In genomic region chr3:64859625-64860590, GRCh38 we compare ENCODE assay signal across 24 cellular contexts.
DNase-seq lines count a peak whose midpoint lies in the region; ATAC-seq, FAIRE-seq and TF ChIP-seq lines count a peak whose summit lies in the region.
"Had no signal": no experiment of that assay in that cellular context is flagged by ENCODE, and none has a peak within 500 bp of the region (broad histone marks: within the 10 kb centered on the region; RNA-seq: fewer than 3 reads in every experiment).

No MANE protein-coding gene starts in this region.

- H3K36me3 ChIP-seq in suprapubic skin = no peaks in the 10 kb centered on the region
- H3K36me3 ChIP-seq in kidney (ENCODE audit: control insufficient read depth in 1 of 2, insufficient read depth in 2 of 2, low read length in 2 of 2) = peaks cover 0 to 4% of the 10 kb centered on the region in 2 donors
- H3K36me3 ChIP-seq: heart left ventricle, tibial nerve had no signal

- ATAC-seq in natural killer cell (peak in 1 of 3 donors; percentile 69), left ventricle myocardium superior (no peak)
- no peak for ATAC-seq in natural killer cell treated with Interleukin-12 subunit alpha and Interleukin-12 subunit beta and Interleukin-15 and Interleukin-18, amount 100 ng/mL, for 72 hours
- ATAC-seq: activated naive CD8-positive, alpha-beta T cell treated with anti-CD3 and anti-CD28 coated beads, Interleukin-2, amount 50 U/mL, for 24 hours; activated T-cell treated with anti-CD3 and anti-CD28 coated beads, Interleukin-2, amount 50 U/mL, for 72 hours; heart left ventricle; stimulated activated effector memory CD8-positive, alpha-beta T cell treated with anti-CD3 and anti-CD28 coated beads, Interleukin-12 subunit alpha, Interleukin-12 subunit beta, amount 100 ng/mL, for 72 hours had no signal

- H3K27me3 Mint-ChIP-seq in natural killer cell (ENCODE audit: low read depth in 2 of 2) = no peaks in the 10 kb centered on the region
- H3K27me3 Mint-ChIP-seq in natural killer cell treated with Interleukin-12 subunit alpha and Interleukin-12 subunit beta and Interleukin-15 and Interleukin-18, amount 100 ng/mL, for 72 hours = no peaks in the 10 kb centered on the region
- H3K27me3 Mint-ChIP-seq: activated naive CD8-positive, alpha-beta T cell treated with anti-CD3 and anti-CD28 coated beads, Interleukin-2, amount 50 U/mL, for 24 hours; CD4-positive, alpha-beta memory T cell had no signal

- FAIRE-seq in kidney (lab: Jason Lieb, UNC) = no peak
- FAIRE-seq: colon, TTC549 had no signal

- H3K36me3 Mint-ChIP-seq in natural killer cell = peaks cover 12% of the 10 kb centered on the region
- peaks cover 16% of the 10 kb centered on the region for H3K36me3 Mint-ChIP-seq in natural killer cell treated with Interleukin-12 subunit alpha and Interleukin-12 subunit beta and Interleukin-15 and Interleukin-18, amount 100 ng/mL, for 72 hours
- H3K36me3 Mint-ChIP-seq: CD4-positive, alpha-beta memory T cell; stimulated activated effector memory CD8-positive, alpha-beta T cell treated with anti-CD3 and anti-CD28 coated beads, Interleukin-12 subunit alpha, Interleukin-12 subunit beta, amount 100 ng/mL, for 72 hours had no signal

- WGBS in suprapubic skin = 81% methylated on average over 6 of the region's 6 CpGs

- no peaks in the 10 kb centered on the region for H3K4me1 ChIP-seq in suprapubic skin
- H3K4me1 ChIP-seq in kidney (ENCODE audit: control insufficient read depth in 1 of 2, insufficient read depth in 1 of 2, low read depth in 1 of 2, low read length in 2 of 2) = no peaks in the 10 kb centered on the region

- intact Hi-C loops in natural killer cell (cut with micrococcal nuclease) = no loop called here
- intact Hi-C loops in left ventricle myocardium superior (cut with micrococcal nuclease) = no loop called here
- intact Hi-C loops in kidney (cut with DNase I) = no loop called here

- TF ChIP-seq POLR2A in suprapubic skin (IDR thresholded peaks at IDR 0.05) = no peak

- H3K4me3 ChIP-seq in suprapubic skin = no peak overlapping the region
- no peak overlapping the region for H3K4me3 ChIP-seq in kidney (ENCODE audit: low read length in 2 of 2)
- H3K4me3 ChIP-seq: heart left ventricle, skin epidermis, tibial nerve had no signal

- peak overlapping the region; percentile 40 for H3K4me3 Mint-ChIP-seq in natural killer cell
- H3K4me3 Mint-ChIP-seq in natural killer cell treated with Interleukin-12 subunit alpha and Interleukin-12 subunit beta and Interleukin-15 and Interleukin-18, amount 100 ng/mL, for 72 hours = no peak overlapping the region
- H3K4me3 Mint-ChIP-seq: activated naive CD8-positive, alpha-beta T cell treated with anti-CD3 and anti-CD28 coated beads, Interleukin-2, amount 50 U/mL, for 24 hours; activated T-cell treated with anti-CD3 and anti-CD28 coated beads, Interleukin-2, amount 50 U/mL, for 72 hours; CD4-positive, alpha-beta memory T cell; HFFc6; stimulated activated effector memory CD8-positive, alpha-beta T cell treated with anti-CD3 and anti-CD28 coated beads, Interleukin-12 subunit alpha, Interleukin-12 subunit beta, amount 100 ng/mL, for 72 hours had no signal

- peaks cover 7 to 12% of the 10 kb centered on the region in 2 donors for H3K9me3 Mint-ChIP-seq in natural killer cell
- peaks cover 8% of the 10 kb centered on the region for H3K9me3 Mint-ChIP-seq in natural killer cell treated with Interleukin-12 subunit alpha and Interleukin-12 subunit beta and Interleukin-15 and Interleukin-18, amount 100 ng/mL, for 72 hours

- no peaks in the 10 kb centered on the region for H3K27me3 ChIP-seq in suprapubic skin
- H3K27me3 ChIP-seq: heart left ventricle, tibial nerve had no signal

- no peak overlapping the region for H3K27ac Mint-ChIP-seq in natural killer cell
- no peak overlapping the region for H3K27ac Mint-ChIP-seq in natural killer cell treated with Interleukin-12 subunit alpha and Interleukin-12 subunit beta and Interleukin-15 and Interleukin-18, amount 100 ng/mL, for 72 hours
- H3K27ac Mint-ChIP-seq: activated naive CD8-positive, alpha-beta T cell treated with anti-CD3 and anti-CD28 coated beads, Interleukin-2, amount 50 U/mL, for 24 hours; activated T-cell treated with anti-CD3 and anti-CD28 coated beads, Interleukin-2, amount 50 U/mL, for 72 hours; CD4-positive, alpha-beta memory T cell; HFFc6; stimulated activated effector memory CD8-positive, alpha-beta T cell treated with anti-CD3 and anti-CD28 coated beads, Interleukin-12 subunit alpha, Interleukin-12 subunit beta, amount 100 ng/mL, for 72 hours had no signal

- TF ChIP-seq CTCF in natural killer cell (IDR thresholded peaks at IDR 0.05) (no peak), suprapubic skin (IDR thresholded peaks at IDR 0.05) (no peak), kidney (IDR thresholded peaks at IDR 0.05; ENCODE audit: borderline replicate concordance, extremely low read depth, insufficient read depth) (no peak)

- H3K9me3 ChIP-seq in suprapubic skin = no peaks in the 10 kb centered on the region
- no peaks in the 10 kb centered on the region for H3K9me3 ChIP-seq in kidney (ENCODE audit: control insufficient read depth in 1 of 2, low read length in 2 of 2)
- H3K9me3 ChIP-seq: heart left ventricle, tibial nerve had no signal

- TF ChIP-seq EP300 in suprapubic skin (IDR thresholded peaks at IDR 0.05) = no peak

- H3K9ac ChIP-seq in kidney (ENCODE audit: low read length in 2 of 2) = no peak overlapping the region

- H3K27ac ChIP-seq in suprapubic skin = no peak overlapping the region
- no peak overlapping the region for H3K27ac ChIP-seq in kidney (ENCODE audit: low read depth in 2 of 2, low read length in 2 of 2)
- H3K27ac ChIP-seq: heart left ventricle had no signal

- peaks cover 13 to 24% of the 10 kb centered on the region in 2 donors for H3K4me1 Mint-ChIP-seq in natural killer cell
- peaks cover 5 to 7% of the 10 kb centered on the region in 2 donors for H3K4me1 Mint-ChIP-seq in natural killer cell treated with Interleukin-12 subunit alpha and Interleukin-12 subunit beta and Interleukin-15 and Interleukin-18, amount 100 ng/mL, for 72 hours (ENCODE audit: low read depth in 2 of 2)
- H3K4me1 Mint-ChIP-seq: activated naive CD8-positive, alpha-beta T cell treated with anti-CD3 and anti-CD28 coated beads, Interleukin-2, amount 50 U/mL, for 24 hours; CD4-positive, alpha-beta memory T cell; stimulated activated effector memory CD8-positive, alpha-beta T cell treated with anti-CD3 and anti-CD28 coated beads, Interleukin-12 subunit alpha, Interleukin-12 subunit beta, amount 100 ng/mL, for 72 hours had no signal

- DNase-seq in natural killer cell (no peak), UCSD-AML1 (lab: John Stamatoyannopoulos, UW; ENCODE audit: unreplicated experiment) (peak; percentile 10), foreskin melanocyte (peak; percentile 74), suprapubic skin (ENCODE audit: low spot score in 2 of 2) (no peak), left ventricle myocardium superior (no peak), kidney (no peak)
- DNase-seq in natural killer cell treated with Interleukin-12 subunit alpha and Interleukin-12 subunit beta and Interleukin-15 and Interleukin-18, amount 100 ng/mL, for 72 hours (ENCODE audit: low spot score) = no peak
- no peak for DNase-seq in activated CD4-positive, alpha-beta T cell treated with anti-CD3 and anti-CD28 coated beads, Interleukin-2, amount 50 U/mL, for 1 hour
- DNase-seq: 8988T; activated CD4-positive, alpha-beta T cell treated with anti-CD3 and anti-CD28 coated beads, Interleukin-2, amount 50 U/mL, for 48 hours; activated naive CD8-positive, alpha-beta T cell treated with anti-CD3 and anti-CD28 coated beads, Interleukin-2, amount 50 U/mL, for 24 hours; activated T-cell treated with anti-CD3 and anti-CD28 coated beads, Interleukin-2, amount 50 U/mL, for 72 hours; CD4-positive, alpha-beta memory T cell; heart left ventricle; HFFc6; Karpas-422; kidney glomerular epithelial cell; NCI-H1694; OCI-M1 had no signal

Comparison
In these comparisons a context has a peak if more than half of its experiments do, and no peak if none do; other contexts are left out.
1. DNase-seq: peak in UCSD-AML1 (single experiment) and foreskin melanocyte (single experiment); none in natural killer cell (single experiment), natural killer cell treated with Interleukin-12 subunit alpha and Interleukin-12 subunit beta and Interleukin-15 and Interleukin-18, amount 100 ng/mL, for 72 hours (single experiment), suprapubic skin (0 of 2), left ventricle myocardium superior (single experiment), activated CD4-positive, alpha-beta T cell treated with anti-CD3 and anti-CD28 coated beads, Interleukin-2, amount 50 U/mL, for 1 hour (single experiment) and kidney (single experiment).